ENCODE assay signal across 10 cellular contexts in the genomic region with DNA sequence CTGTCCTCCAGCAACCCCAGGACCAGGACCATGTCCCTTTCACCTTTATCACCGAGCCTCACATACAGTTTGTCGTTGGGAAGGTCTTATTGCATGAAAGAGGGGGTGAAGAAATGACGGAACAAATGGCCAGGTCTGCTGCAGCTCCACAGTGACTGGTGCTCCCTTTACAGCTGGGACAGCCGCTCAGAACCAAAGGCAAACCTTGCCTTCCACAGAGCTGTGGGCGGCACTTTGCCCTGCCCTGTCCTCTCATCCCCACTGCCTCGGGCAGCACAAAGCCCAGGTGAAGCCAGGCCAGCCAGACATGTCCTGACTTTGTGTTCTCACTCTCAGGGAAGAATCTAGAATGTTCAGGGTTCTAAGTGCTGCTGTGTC. TPM values are rescaled to one million over a fixed set of nuclear protein-coding genes. Genes with fewer than 3 reads are reported as not detected.
DNase-seq lines count a peak whose midpoint lies in the region; ATAC-seq and TF ChIP-seq lines count a peak whose summit lies in the region.
"Had no signal": no experiment of that assay in that cellular context is flagged by ENCODE, and none has a peak within 500 bp of the region (broad histone marks: within the 10 kb centered on the region; RNA-seq: fewer than 3 reads in every experiment).

No MANE protein-coding gene starts in this region.

- peaks cover 0 to 62% (median 37%) of the 10 kb centered on the region in 4 donors for H3K4me1 Mint-ChIP-seq in CD4-positive, CD25-positive, alpha-beta regulatory T cell
- H3K4me1 Mint-ChIP-seq in effector memory CD8-positive, alpha-beta T cell (ENCODE audit: low read depth in 2 of 2) = peaks cover 16 to 31% of the 10 kb centered on the region in 2 donors

- peaks cover 9% of the 10 kb centered on the region for H3K27me3 Mint-ChIP-seq in CD4-positive, CD25-positive, alpha-beta regulatory T cell
- H3K27me3 Mint-ChIP-seq in effector memory CD8-positive, alpha-beta T cell = peaks cover 19 to 48% of the 10 kb centered on the region in 2 donors

- no peak for ATAC-seq in CD4-positive, CD25-positive, alpha-beta regulatory T cell (ENCODE audit: low read depth in 2 of 2)
- peak; percentile 1 for ATAC-seq in GM18520 (IDR thresholded peaks at IDR 0.05; ENCODE audit: unreplicated experiment)
- ATAC-seq in Panc1 = 0 out of 2 replicates have a peak, but pooled peaks have one; percentile 33
- peak; percentile 7 for ATAC-seq in effector memory CD8-positive, alpha-beta T cell (replicated peaks)

- H3K9me3 ChIP-seq in CD4-positive, CD25-positive, alpha-beta regulatory T cell (ENCODE audit: control insufficient read depth in 2 of 2, low read length in 2 of 2) = no peaks in the 10 kb centered on the region
- H3K9me3 ChIP-seq in Panc1 (ENCODE audit: control insufficient read depth, insufficient read depth, low read depth, low read length) = no peaks in the 10 kb centered on the region
- H3K9me3 ChIP-seq: BE2C had no signal

- TF ChIP-seq CTCF in Panc1 (IDR thresholded peaks at IDR 0.05) (no peak), GM10248 (IDR thresholded peaks at IDR 0.05; ENCODE audit: control extremely low read depth, extremely low read depth, low read depth, missing control alignments) (no peak)

- peak overlapping the region; percentile 85 to 96 (median 91) for H3K4me3 Mint-ChIP-seq in CD4-positive, CD25-positive, alpha-beta regulatory T cell
- H3K4me3 Mint-ChIP-seq in effector memory CD8-positive, alpha-beta T cell = peak overlapping the region; percentile 88 to 89

- no peaks in the 10 kb centered on the region for H3K36me3 Mint-ChIP-seq in CD4-positive, CD25-positive, alpha-beta regulatory T cell
- peaks cover 7% of the 10 kb centered on the region for H3K36me3 Mint-ChIP-seq in effector memory CD8-positive, alpha-beta T cell (ENCODE audit: insufficient read depth)

- DNase-seq in CD4-positive, CD25-positive, alpha-beta regulatory T cell = no peak
- DNase-seq in Panc1 (ENCODE audit: low read depth, low spot score) (no peak), GM10248 (ENCODE audit: extremely low spot score) (no peak), A172 (ENCODE audit: low spot score) (no peak), NCI-H446 (lab: John Stamatoyannopoulos, UW) (no peak), HuH-7 (ENCODE audit: low spot score) (no peak)
- no peak for DNase-seq in effector memory CD8-positive, alpha-beta T cell
- DNase-seq: BE2C had no signal

- peaks cover 29% of the 10 kb centered on the region for H3K4me1 ChIP-seq in CD4-positive, CD25-positive, alpha-beta regulatory T cell (ENCODE audit: control insufficient read depth, insufficient read depth, low read length, poor library complexity, severe bottlenecking)
- no peaks in the 10 kb centered on the region for H3K4me1 ChIP-seq in Panc1 (ENCODE audit: control insufficient read depth, insufficient read depth, low read length)
- H3K4me1 ChIP-seq: BE2C, parathyroid adenoma had no signal

- H3K36me3 ChIP-seq in CD4-positive, CD25-positive, alpha-beta regulatory T cell (ENCODE audit: control insufficient read depth, insufficient read depth, low read length) = no peaks in the 10 kb centered on the region
- no peaks in the 10 kb centered on the region for H3K36me3 ChIP-seq in Panc1 (ENCODE audit: control insufficient read depth, insufficient read depth, low read length)
- H3K36me3 ChIP-seq: BE2C had no signal

- H3K27ac Mint-ChIP-seq in CD4-positive, CD25-positive, alpha-beta regulatory T cell = peak overlapping the region; percentile 87 to 93 (median 92)
- H3K27ac Mint-ChIP-seq in effector memory CD8-positive, alpha-beta T cell = peak overlapping the region; percentile 75 to 89

- H3K27me3 ChIP-seq in CD4-positive, CD25-positive, alpha-beta regulatory T cell (ENCODE audit: control insufficient read depth, insufficient read depth, low read length) = peaks cover 2% of the 10 kb centered on the region
- H3K27me3 ChIP-seq in Panc1 (ENCODE audit: control insufficient read depth, insufficient read depth, low read length) = peaks cover 8% of the 10 kb centered on the region
- H3K27me3 ChIP-seq: BE2C had no signal

- no TSS peak for BruUV-seq in Panc1 (replicated peaks; lab: Mats Ljungman, UMichigan)

- H3K4me3 ChIP-seq in CD4-positive, CD25-positive, alpha-beta regulatory T cell (ENCODE audit: low read depth, low read length) = peak overlapping the region; percentile 68
- no peak overlapping the region for H3K4me3 ChIP-seq in Panc1 (ENCODE audit: low read depth in 2 of 2, low read length in 2 of 2)

- POLR2A ChIA-PET in Panc1 (lab: Charles Lee) = no interaction called here
- POLR2A ChIA-PET in GM10248 (lab: Yijun Ruan, JAX) = interaction anchor here (0.6 to 2.4 kb wide), 7 partner anchors 16 to 63 kb away, joined by 3 to 8 read pairs (median 4); no protein-coding TSS in a partner anchor

- in situ Hi-C loops in Panc1 (cut with HindIII; ENCODE audit: low pct_unique_long_range_greater_than_20kb, low sequenced_read_pairs) = no loop called here

- no peaks in the 10 kb centered on the region for H3K9me3 Mint-ChIP-seq in CD4-positive, CD25-positive, alpha-beta regulatory T cell
- H3K9me3 Mint-ChIP-seq in effector memory CD8-positive, alpha-beta T cell = no peaks in the 10 kb centered on the region

- H3K27ac ChIP-seq in CD4-positive, CD25-positive, alpha-beta regulatory T cell (ENCODE audit: insufficient read depth, low read length, poor library complexity, severe bottlenecking) = peak overlapping the region; percentile 65
- no peak overlapping the region for H3K27ac ChIP-seq in Panc1 (ENCODE audit: low read length)
- H3K27ac ChIP-seq: parathyroid adenoma had no signal

- intact Hi-C loops in Panc1 (cut with micrococcal nuclease; ENCODE audit: unreplicated experiment) = no loop called here

- CTCF ChIA-PET in Panc1 (lab: Charles Lee) (no interaction called here), GM10248 (lab: Yijun Ruan, JAX) (interaction anchor here (0.6 to 18.7 kb wide), 19 partner anchors 14 to 916 kb away, joined by 3 to 305 read pairs (median 4); partner anchors contain the start of gene ITM2C)

RNA-seq across cellular contexts. Expression of gene GPR55, which starts 1.0 kb away (rescaled TPM):
- 24.4 TPM for total RNA-seq in CD4-positive, CD25-positive, alpha-beta regulatory T cell
- polyA plus RNA-seq in CD4-positive, CD25-positive, alpha-beta regulatory T cell = 1 to 10 TPM; 1.6 to 7.1 (median 4.0) TPM
- total RNA-seq in Panc1 (2021; ENCODE audit: unreplicated experiment) = 0.08 TPM
- not detected for polyA plus RNA-seq in Panc1 (2012; ENCODE audit: insufficient read length)
- 0.24 TPM in 1 of 2 replicates, not detected in the other for total RNA-seq in A172 (2014; rRNA removed; shearing (Covaris generic))

RNA-seq across cellular contexts. Expression of gene ITM2C, which starts 59.3 kb away (rescaled TPM):
- total RNA-seq in CD4-positive, CD25-positive, alpha-beta regulatory T cell = 29.3 TPM
- polyA plus RNA-seq in CD4-positive, CD25-positive, alpha-beta regulatory T cell = 10 to 100 TPM; 50.5 to 70.3 (median 55.9) TPM
- 114 TPM for total RNA-seq in Panc1 (2021; ENCODE audit: unreplicated experiment)
- polyA plus RNA-seq in Panc1 (2012; ENCODE audit: insufficient read length) = 256 TPM
- total RNA-seq in A172 (2014; rRNA removed; shearing (Covaris generic)) = 52.0 and 53.4 TPM in 2 replicates

Comparison
In these comparisons a context has a peak if more than half of its experiments do, and no peak if none do; other contexts are left out.
1. ATAC-seq: peak in GM18520 (single experiment), Panc1 (single experiment) and effector memory CD8-positive, alpha-beta T cell (single experiment); none in CD4-positive, CD25-positive, alpha-beta regulatory T cell (0 of 2).
2. RNA of gene GPR55, which starts 1.0 kb away (total RNA-seq): 24.4 TPM in CD4-positive, CD25-positive, alpha-beta regulatory T cell (single experiment); 0.24 TPM in A172 and 0.08 TPM in Panc1 (single experiment); every median in the first group is over 10 times any median in the second.